15 cellular contexts compared by ENCODE assay signal in the genomic region with DNA sequence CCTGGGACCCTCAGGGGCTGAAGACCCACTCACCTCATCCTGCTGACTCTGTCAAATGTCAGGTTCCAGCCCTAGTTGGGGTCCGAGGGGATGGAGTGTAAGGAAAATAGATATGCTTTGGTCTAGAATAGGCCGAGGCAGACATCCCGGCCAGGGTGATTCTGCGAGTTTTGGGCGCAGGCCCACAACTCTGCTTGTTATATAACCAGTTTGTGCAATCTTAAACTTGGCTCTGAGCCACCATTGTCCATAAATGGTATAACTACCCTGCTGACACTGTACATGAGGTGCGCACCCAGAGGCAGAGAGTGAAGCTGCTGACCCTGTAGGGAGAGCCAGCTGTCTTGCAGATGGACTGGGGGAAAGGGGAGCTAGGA.
A peak's percentile ranks its signal among the peaks of the same experiment; 100 is the strongest.
DNase-seq lines count a peak whose midpoint lies in the region; ATAC-seq, FAIRE-seq and TF ChIP-seq lines count a peak whose summit lies in the region.
"Had no signal": no experiment of that assay in that cellular context is flagged by ENCODE, and none has a peak within 500 bp of the region (broad histone marks: within the 10 kb centered on the region; RNA-seq: fewer than 3 reads in every experiment).

No MANE protein-coding gene starts in this region.

- H3K9me2 ChIP-seq in OCI-LY1 (ENCODE audit: low read depth, low read length) = no peaks in the 10 kb centered on the region

- no peaks in the 10 kb centered on the region for H4K20me1 ChIP-seq in OCI-LY1 (ENCODE audit: insufficient read depth, low read length)

- H3K27ac ChIP-seq in left ventricle myocardium inferior (replicated peaks) (no peak overlapping the region), OCI-LY1 (ENCODE audit: low read depth, low read length, poor library complexity, severe bottlenecking) (peak overlapping the region; percentile 83), WERI-Rb-1 (no peak overlapping the region)

- no peaks in the 10 kb centered on the region for H3K79me2 ChIP-seq in OCI-LY1 (ENCODE audit: insufficient read depth, low read length)

- no peaks in the 10 kb centered on the region for H3K36me3 ChIP-seq in left ventricle myocardium inferior
- H3K36me3 ChIP-seq in OCI-LY1 (ENCODE audit: insufficient read depth, low read length) = no peaks in the 10 kb centered on the region
- no peaks in the 10 kb centered on the region for H3K36me3 ChIP-seq in WERI-Rb-1

- H3F3A ChIP-seq in OCI-LY1 (ENCODE audit: insufficient read depth, low read length) = no peaks in the 10 kb centered on the region

- no peak overlapping the region for H3K4me3 ChIP-seq in left ventricle myocardium inferior
- peak overlapping the region; percentile 42 for H3K4me3 ChIP-seq in OCI-LY1 (ENCODE audit: low read depth, low read length, poor library complexity, severe bottlenecking)
- no peak overlapping the region for H3K4me3 ChIP-seq in WERI-Rb-1 (ENCODE audit: low read depth, low read length)

- H3K4me1 ChIP-seq in left ventricle myocardium inferior = no peaks in the 10 kb centered on the region
- peaks cover 27% of the 10 kb centered on the region for H3K4me1 ChIP-seq in OCI-LY1 (ENCODE audit: insufficient read depth, low read length, severe bottlenecking)

- H3K9me3 ChIP-seq in left ventricle myocardium inferior (replicated peaks) (peaks cover 7% of the 10 kb centered on the region), OCI-LY1 (ENCODE audit: low read length) (no peaks in the 10 kb centered on the region), WERI-Rb-1 (ENCODE audit: severe bottlenecking) (no peaks in the 10 kb centered on the region)

- no peak for TF ChIP-seq CTCF in left ventricle myocardium inferior (IDR thresholded peaks at IDR 0.05; ENCODE audit: borderline replicate concordance)
- peak; percentile 15; the same call in 1 of the 2 replicates for TF ChIP-seq CTCF in OCI-LY1 (IDR thresholded peaks at IDR 0.05; ENCODE audit: low read length)
- TF ChIP-seq CTCF in WERI-Rb-1 (IDR thresholded peaks at IDR 0.05; ENCODE audit: low read depth, low read length) = no peak

- H3K4me2 ChIP-seq in OCI-LY1 (ENCODE audit: low read length) = peak overlapping the region; percentile 69

- peak overlapping the region; percentile 87; the same call in 1 of the 2 replicates for H2AFZ ChIP-seq in OCI-LY1 (ENCODE audit: low read length)

- DNase-seq in Right ventricle myocardium superior (peak; percentile 42), left ventricle myocardium inferior (no peak), left cardiac atrium (no peak), urothelium cell line (ENCODE audit: low spot score) (no peak), HPDE6-E6E7 (ENCODE audit: extremely low spot score) (no peak), midbrain (lab: John Stamatoyannopoulos, UW) (no peak), WERI-Rb-1 (no peak)
- DNase-seq: activated CD4-positive, alpha-beta T cell treated with anti-CD3 and anti-CD28 coated beads, Interleukin-2, amount 10 ng/mL, durations not matched to agents 7 days and 5 days; EL; HCEC 1CT; MV-4-11; naive B cell; stimulated activated naive CD8-positive, alpha-beta T cell treated with anti-CD3 and anti-CD28 coated beads, Interleukin-15, amount 100 ng/mL, for 72 hours had no signal

- H3K27me3 ChIP-seq in left ventricle myocardium inferior (ENCODE audit: low read depth) = no peaks in the 10 kb centered on the region
- H3K27me3 ChIP-seq in OCI-LY1 (ENCODE audit: insufficient read depth, low read length) = no peaks in the 10 kb centered on the region
- no peaks in the 10 kb centered on the region for H3K27me3 ChIP-seq in WERI-Rb-1 (ENCODE audit: insufficient read depth, low read depth, severe bottlenecking)

- intact Hi-C loops in Right ventricle myocardium superior (cut with DNase I) = no loop called here
- intact Hi-C loops in left ventricle myocardium inferior (cut with micrococcal nuclease) = no loop called here
- intact Hi-C loops in left cardiac atrium (cut with DNase I) = no loop called here

- ATAC-seq in Right ventricle myocardium superior (ENCODE audit: poor library complexity) (peak; percentile 73), left cardiac atrium (peak; percentile 57 to 92)
- ATAC-seq: stimulated activated naive CD8-positive, alpha-beta T cell treated with anti-CD3 and anti-CD28 coated beads, Interleukin-15, amount 100 ng/mL, for 72 hours had no signal

- FAIRE-seq in urothelium cell line (lab: Jason Lieb, UNC) = peak; percentile 35
- FAIRE-seq: islet of Langerhans had no signal

- H3K9ac ChIP-seq in OCI-LY1 (ENCODE audit: low read length) = peak overlapping the region; percentile 50; the same call in 1 of the 2 replicates
